In the genomic region with DNA sequence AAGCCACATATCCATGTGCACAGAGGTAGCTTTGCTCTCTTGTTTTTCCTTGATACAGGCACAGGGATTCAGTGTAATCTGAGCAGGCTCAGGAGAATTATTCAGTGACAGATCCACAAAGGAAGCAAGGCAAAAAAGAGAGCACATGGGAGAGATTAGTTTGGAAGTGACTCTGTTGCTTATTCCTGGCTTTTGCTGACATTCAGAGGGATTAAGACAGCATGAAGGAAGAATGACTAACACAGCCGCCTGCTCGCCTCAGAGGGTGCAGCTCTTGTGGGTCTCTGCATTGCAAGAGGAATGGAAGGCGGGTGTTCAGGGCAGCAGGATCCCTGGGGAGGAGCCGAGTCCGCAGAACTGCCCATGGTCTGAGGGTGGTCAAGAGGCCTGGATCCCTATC, we compare ENCODE assay signal across 1 cellular context.
TF ChIP-seq lines count a peak whose summit lies in the region.

No MANE protein-coding gene starts in this region.

TF ChIP-seq in SK-N-SH treated with all-trans-retinoic acid at 6 μM for 48 hours, 23 proteins besides CTCF, POLR2A, EP300 and RAD21 (continued from another document):
- no peak for TF ChIP-seq CREB5 (CRISPR knock-in tag; IDR thresholded peaks at IDR 0.05; ENCODE audit: low read depth)
- TF ChIP-seq, protein P1, sequence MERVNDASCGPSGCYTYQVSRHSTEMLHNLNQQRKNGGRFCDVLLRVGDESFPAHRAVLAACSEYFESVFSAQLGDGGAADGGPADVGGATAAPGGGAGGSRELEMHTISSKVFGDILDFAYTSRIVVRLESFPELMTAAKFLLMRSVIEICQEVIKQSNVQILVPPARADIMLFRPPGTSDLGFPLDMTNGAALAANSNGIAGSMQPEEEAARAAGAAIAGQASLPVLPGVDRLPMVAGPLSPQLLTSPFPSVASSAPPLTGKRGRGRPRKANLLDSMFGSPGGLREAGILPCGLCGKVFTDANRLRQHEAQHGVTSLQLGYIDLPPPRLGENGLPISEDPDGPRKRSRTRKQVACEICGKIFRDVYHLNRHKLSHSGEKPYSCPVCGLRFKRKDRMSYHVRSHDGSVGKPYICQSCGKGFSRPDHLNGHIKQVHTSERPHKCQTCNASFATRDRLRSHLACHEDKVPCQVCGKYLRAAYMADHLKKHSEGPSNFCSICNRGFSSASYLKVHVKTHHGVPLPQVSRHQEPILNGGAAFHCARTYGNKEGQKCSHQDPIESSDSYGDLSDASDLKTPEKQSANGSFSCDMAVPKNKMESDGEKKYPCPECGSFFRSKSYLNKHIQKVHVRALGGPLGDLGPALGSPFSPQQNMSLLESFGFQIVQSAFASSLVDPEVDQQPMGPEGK (CRISPR knock-in tag; IDR thresholded peaks at IDR 0.05; ENCODE audit: borderline replicate concordance), result no peak
- TF ChIP-seq PPARA (CRISPR knock-in tag; IDR thresholded peaks at IDR 0.05; ENCODE audit: borderline replicate concordance), result no peak
- TF ChIP-seq GLIS3 (CRISPR knock-in tag; IDR thresholded peaks at IDR 0.05), result no peak
- TF ChIP-seq CSRNP3 (CRISPR knock-in tag; IDR thresholded peaks at IDR 0.05), result no peak
- TF ChIP-seq TOX (CRISPR knock-in tag; IDR thresholded peaks at IDR 0.05; ENCODE audit: borderline replicate concordance), result no peak
- TF ChIP-seq ZNF565 (CRISPR knock-in tag; conservative IDR thresholded peaks at IDR 0.05; ENCODE audit: low read depth), result no peak
- no peak for TF ChIP-seq TCF4 (CRISPR knock-in tag; IDR thresholded peaks at IDR 0.05; ENCODE audit: borderline replicate concordance)
- no peak for TF ChIP-seq POU6F1 (CRISPR knock-in tag; IDR thresholded peaks at IDR 0.05; ENCODE audit: borderline replicate concordance, low read depth)
- TF ChIP-seq ARNTL (CRISPR knock-in tag; IDR thresholded peaks at IDR 0.05; ENCODE audit: borderline replicate concordance, low read depth), result no peak
TF ChIP-seq in SK-N-SH treated with all-trans-retinoic acid at 6 μM for 48 hours: peak in this region for 0.
